Comparison of ENCODE assay signal across 28 cellular contexts in genomic region chr14:78975734-78976133, GRCh38.
A peak's percentile ranks its signal among the peaks of the same experiment; 100 is the strongest.
DNase-seq lines count a peak whose midpoint lies in the region; ATAC-seq and TF ChIP-seq lines count a peak whose summit lies in the region.
"Had no signal": no experiment of that assay in that cellular context is flagged by ENCODE, and none has a peak within 500 bp of the region (broad histone marks: within the 10 kb centered on the region; RNA-seq: fewer than 3 reads in every experiment).

No MANE protein-coding gene starts in this region.

- no peak overlapping the region for H3K4me2 ChIP-seq in IMR-90 (ENCODE audit: low read depth, low read length)
- no peak overlapping the region for H3K4me2 ChIP-seq in hepatocyte
- H3K4me2 ChIP-seq: BLaER1 had no signal

- in situ Hi-C loops in IMR-90 (cut with MboI; ENCODE audit: low sequenced_read_pairs) = no loop called here

- 0 out of 3 replicates have a peak overlapping the region, but pooled peaks have one; percentile 28 for H2BK15ac ChIP-seq in IMR-90 (ENCODE audit: low read depth, low read length)

- H4K8ac ChIP-seq in IMR-90 (ENCODE audit: low read depth in 2 of 2, low read length in 2 of 2) = no peak overlapping the region

- H3K36me3 Mint-ChIP-seq in HFFc6 (ENCODE audit: low read depth) = no peaks in the 10 kb centered on the region
- H3K36me3 Mint-ChIP-seq: CD4-positive, CD25-positive, alpha-beta regulatory T cell; IgD-negative memory B cell; T-cell had no signal

- no peaks in the 10 kb centered on the region for H3K79me2 ChIP-seq in hepatocyte

- no peak overlapping the region for H3K4ac ChIP-seq in IMR-90 (ENCODE audit: low read depth, low read length)

- ATAC-seq in IMR-90 (ENCODE audit: low read depth) (no peak), HG03378 (IDR thresholded peaks at IDR 0.05; ENCODE audit: unreplicated experiment) (no peak), HG02884 (IDR thresholded peaks at IDR 0.05; ENCODE audit: unreplicated experiment) (no peak)
- ATAC-seq: PC-3, Right ventricle myocardium inferior, T-cell had no signal

- no peaks in the 10 kb centered on the region; a peak in 1 of 4 replicates for H3K79me1 ChIP-seq in IMR-90 (ENCODE audit: low read depth in 1 of 2, low read length in 2 of 2)

- no peaks in the 10 kb centered on the region for H3K9me3 ChIP-seq in IMR-90 (ENCODE audit: control insufficient read depth, insufficient read depth, low read length)
- H3K9me3 ChIP-seq in hepatocyte (ENCODE audit: low read depth) = no peaks in the 10 kb centered on the region
- H3K9me3 ChIP-seq: BLaER1, HAP-1, SJCRH30 had no signal

- BruUV-seq in IMR-90 (replicated peaks; lab: Mats Ljungman, UMichigan) = no TSS peak

- no peak for TF ChIP-seq CTCF in IMR-90 (conservative IDR thresholded peaks at IDR 0.05; ENCODE audit: low read depth, low read length)
- TF ChIP-seq CTCF in hepatocyte (IDR thresholded peaks at IDR 0.05; ENCODE audit: poor library complexity) = no peak
- TF ChIP-seq CTCF in HFFc6 (IDR thresholded peaks at IDR 0.05) = no peak

- no peak overlapping the region for H3K14ac ChIP-seq in IMR-90 (replicated peaks; ENCODE audit: low read depth, low read length)

- H3K27me3 Mint-ChIP-seq in HFFc6 (ENCODE audit: insufficient read depth) = no peaks in the 10 kb centered on the region
- H3K27me3 Mint-ChIP-seq: CD4-positive, CD25-positive, alpha-beta regulatory T cell; IgD-negative memory B cell had no signal

- no peak overlapping the region for H3K23ac ChIP-seq in IMR-90 (ENCODE audit: low read depth, low read length)

- H3K27ac ChIP-seq in IMR-90 (ENCODE audit: insufficient read depth, low read length) (no peak overlapping the region), hepatocyte (no peak overlapping the region)
- H3K27ac ChIP-seq: 22Rv1, BLaER1, SJCRH30 had no signal

- no peak for TF ChIP-seq POLR2A in IMR-90 (IDR thresholded peaks at IDR 0.05; ENCODE audit: low read depth, low read length)

- no peaks in the 10 kb centered on the region for H4K20me1 ChIP-seq in IMR-90 (ENCODE audit: insufficient read depth, low read length)
- no peaks in the 10 kb centered on the region for H4K20me1 ChIP-seq in hepatocyte (ENCODE audit: insufficient read depth, poor library complexity, severe bottlenecking)
- H4K20me1 ChIP-seq: BLaER1 had no signal

- intact Hi-C loops in IMR-90 (cut with micrococcal nuclease) = no loop called here

- H3K9me1 ChIP-seq in IMR-90 (ENCODE audit: insufficient read depth, low read length) = peaks cover 3% of the 10 kb centered on the region

- dilution Hi-C loops in IMR-90 (cut with HindIII; ENCODE audit: low sequenced_read_pairs, unreplicated experiment) = no loop called here

- 0 out of 2 replicates have a peak, but pooled peaks cover 2% of the 10 kb centered on the region for H3K4me1 ChIP-seq in IMR-90 (ENCODE audit: control insufficient read depth, insufficient read depth, low read length)
- H3K4me1 ChIP-seq in hepatocyte (ENCODE audit: insufficient read depth) = no peaks in the 10 kb centered on the region
- H3K4me1 ChIP-seq: HAP-1, SJCRH30 had no signal

- no peak overlapping the region for H3K56ac ChIP-seq in IMR-90 (ENCODE audit: extremely low read depth, insufficient read depth, low read length)

- no peaks in the 10 kb centered on the region for H3K9me3 Mint-ChIP-seq in HFFc6
- H3K9me3 Mint-ChIP-seq: IgD-negative memory B cell, T-cell had no signal

- no peak overlapping the region for H2BK20ac ChIP-seq in IMR-90 (ENCODE audit: low read depth, low read length)

- H2AK5ac ChIP-seq in IMR-90 (ENCODE audit: low read depth, low read length) = peak overlapping the region; percentile 25; the same call in 1 of the 2 replicates

- no CpG with 5 or more reads among the region's 3 CpGs for WGBS in IMR-90 (ENCODE audit: extremely low coverage in 2 of 2, insufficient read length in 1 of 2), 2 experiments
- 55% methylated on average over 3 of the region's 3 CpGs for WGBS in hepatocyte (ENCODE audit: low lambda C conversion rate, missing lambda C conversion rate)

- no peak overlapping the region for H2AFZ ChIP-seq in IMR-90 (replicated peaks; ENCODE audit: low read length, poor library complexity)
- no peak overlapping the region for H2AFZ ChIP-seq in hepatocyte

- no peak overlapping the region for H2BK120ac ChIP-seq in IMR-90 (ENCODE audit: low read depth, low read length)

- H3K9me2 ChIP-seq in hepatocyte (replicated peaks; ENCODE audit: insufficient read depth) = no peaks in the 10 kb centered on the region

- no peak overlapping the region for H3K27ac Mint-ChIP-seq in HFFc6
- H3K27ac Mint-ChIP-seq: CD4-positive, CD25-positive, alpha-beta regulatory T cell; IgD-negative memory B cell; T-cell had no signal

- H4K91ac ChIP-seq in IMR-90 (ENCODE audit: insufficient read depth, low read depth, low read length) = no peak overlapping the region

- H3K4me3 ChIP-seq in IMR-90 (ENCODE audit: insufficient read depth, low read depth, low read length) (no peak overlapping the region), hepatocyte (no peak overlapping the region)
- H3K4me3 ChIP-seq: BLaER1, HAP-1, SJCRH30 had no signal

- POLR2A ChIA-PET in IMR-90 (lab: Charles Lee; ENCODE audit: unreplicated experiment) = no interaction called here

- no peak overlapping the region for H2AK9ac ChIP-seq in IMR-90 (replicated peaks; ENCODE audit: low read depth, low read length, poor library complexity)

- H3K4me1 Mint-ChIP-seq in HFFc6 (ENCODE audit: low read depth) = peaks cover 30% of the 10 kb centered on the region
- H3K4me1 Mint-ChIP-seq: CD4-positive, CD25-positive, alpha-beta regulatory T cell; IgD-negative memory B cell; T-cell had no signal

- no peak for TF ChIP-seq RAD21 in IMR-90 (IDR thresholded peaks at IDR 0.05; ENCODE audit: low read length)

- no peak overlapping the region for H3K4me3 Mint-ChIP-seq in HFFc6
- H3K4me3 Mint-ChIP-seq: CD4-positive, CD25-positive, alpha-beta regulatory T cell; IgD-negative memory B cell; T-cell had no signal

- CTCF ChIA-PET in IMR-90 (lab: Yijun Ruan, JAX) = no interaction called here

- H3K18ac ChIP-seq in IMR-90 (ENCODE audit: low read depth, low read length) = no peak overlapping the region

- H3K9ac ChIP-seq in IMR-90 (ENCODE audit: low read depth, low read length) = no peak overlapping the region
- H3K9ac ChIP-seq: BLaER1 had no signal

- H4K5ac ChIP-seq in IMR-90 (ENCODE audit: low read depth, low read length) = no peak overlapping the region

- no peak overlapping the region for H2BK5ac ChIP-seq in IMR-90 (ENCODE audit: low read depth, low read length, poor library complexity, severe bottlenecking)

- DNase-seq in A172 (ENCODE audit: low spot score) = peak; percentile 2
- no peak for DNase-seq in IMR-90
- peak; percentile 18 for DNase-seq in amniotic epithelial cell (ENCODE audit: low read depth)
- DNase-seq in hepatocyte (ENCODE audit: low spot score) = peak; percentile 10
- no peak for DNase-seq in activated effector memory CD4-positive, alpha-beta T cell treated with Interleukin-2 at 50 U/mL for 16 hours
- no peak for DNase-seq in HFFc6
- DNase-seq: CD4-positive, CD25-positive, alpha-beta regulatory T cell; DMS153; DND-41; GOT3; NCI-H1092 treated with DMSO at 0.1 percent for 48 hours; NCI-H1436; NCI-H187 treated with DMSO at 0.1 percent for 48 hours; NCI-H2171 treated with DMSO at 0.1 percent for 48 hours; NCI-H446; NCI-H524 treated with DMSO at 0.1 percent for 48 hours; NCI-H774; NK-92 treated with Interleukin-12 subunit alpha and Interleukin-12 subunit beta, amount 100 ng/mL, for 24 hours; PC-3; SJCRH30; T-cell had no signal

- H3K27me3 ChIP-seq in IMR-90 (ENCODE audit: control insufficient read depth, insufficient read depth, low read length) (no peaks in the 10 kb centered on the region), hepatocyte (no peaks in the 10 kb centered on the region)
- H3K27me3 ChIP-seq: BLaER1, SJCRH30 had no signal

- no peaks in the 10 kb centered on the region for H3K36me3 ChIP-seq in IMR-90 (ENCODE audit: control insufficient read depth, insufficient read depth, low read length)
- H3K36me3 ChIP-seq in hepatocyte (replicated peaks; ENCODE audit: insufficient read depth, low read depth) = no peaks in the 10 kb centered on the region
- H3K36me3 ChIP-seq: BLaER1, HAP-1, SJCRH30 had no signal

TF ChIP-seq in IMR-90, 13 proteins besides CTCF, POLR2A, EP300 and RAD21:
- TF ChIP-seq MAFK (IDR thresholded peaks at IDR 0.05; ENCODE audit: low read depth, low read length) (no peak), BHLHE40 (IDR thresholded peaks at IDR 0.05; ENCODE audit: low read depth, low read length) (no peak), ELK1 (IDR thresholded peaks at IDR 0.05; ENCODE audit: borderline replicate concordance, low read depth, low read length) (no peak), RCOR1 (IDR thresholded peaks at IDR 0.05; ENCODE audit: insufficient replicate concordance, low read length) (no peak), NFE2L2 (IDR thresholded peaks at IDR 0.05; ENCODE audit: low read depth, low read length) (no peak), MXI1 (IDR thresholded peaks at IDR 0.05; ENCODE audit: borderline replicate concordance, low read depth, low read length) (no peak)

Comparison
In these comparisons a context has a peak if more than half of its experiments do, and no peak if none do; other contexts are left out.
1. DNase-seq: peak in A172 (single experiment), amniotic epithelial cell (single experiment) and hepatocyte (single experiment); none in IMR-90 (single experiment), activated effector memory CD4-positive, alpha-beta T cell treated with Interleukin-2 at 50 U/mL for 16 hours (single experiment) and HFFc6 (single experiment).